19 cellular contexts compared by ENCODE assay signal in genomic region chr1:39380036-39380435, GRCh38.
DNase-seq lines count a peak whose midpoint lies in the region; ATAC-seq, FAIRE-seq and TF ChIP-seq lines count a peak whose summit lies in the region.
"Had no signal": no experiment of that assay in that cellular context is flagged by ENCODE, and none has a peak within 500 bp of the region (broad histone marks: within the 10 kb centered on the region; RNA-seq: fewer than 3 reads in every experiment).

No MANE protein-coding gene starts in this region.

- dilution Hi-C loops in endothelial cell of umbilical vein (cut with MboI; ENCODE audit: extremely low pct_ligation_motif_present, low sequenced_read_pairs), result no loop called here

- H3K9me3 ChIP-seq in astrocyte (ENCODE audit: insufficient read depth, low read depth, low read length) (no peaks in the 10 kb centered on the region), endothelial cell of umbilical vein (replicated peaks; ENCODE audit: control insufficient read depth, insufficient read depth, low read length) (no peaks in the 10 kb centered on the region)
- H3K9me3 ChIP-seq: A549, BLaER1 had no signal

- POLR2A ChIA-PET in endothelial cell of umbilical vein (lab: Charles Lee), result no interaction called here

- TF ChIP-seq POLR2A in endothelial cell of umbilical vein (IDR thresholded peaks at IDR 0.05; ENCODE audit: low read depth, low read length), result no peak

- H3K36me3 Mint-ChIP-seq in astrocyte (ENCODE audit: low read depth, unreplicated experiment), result peaks cover 19% of the 10 kb centered on the region
- peaks cover 28% of the 10 kb centered on the region for H3K36me3 Mint-ChIP-seq in mesothelial cell of epicardium

- BruUV-seq in endothelial cell of umbilical vein (replicated peaks; lab: Mats Ljungman, UMichigan), result no TSS peak

- H3K4me3 ChIP-seq in AG10803 (ENCODE audit: low read length) (no peak overlapping the region), astrocyte (ENCODE audit: insufficient read depth, low read depth, low read length) (no peak overlapping the region), endothelial cell of umbilical vein (replicated peaks in 1 of 3; ENCODE audit: insufficient read depth in 1 of 3, low read depth in 1 of 3, low read length in 3 of 3) (no peak overlapping the region)
- H3K4me3 ChIP-seq: A549, BLaER1 had no signal

- TF ChIP-seq CTCF in AG10803 (conservative IDR thresholded peaks at IDR 0.05; ENCODE audit: low read length), result no peak
- no peak for TF ChIP-seq CTCF in astrocyte (IDR thresholded peaks at IDR 0.05; ENCODE audit: insufficient read depth, low read depth, low read length)
- TF ChIP-seq CTCF in endothelial cell of umbilical vein (IDR thresholded peaks at IDR 0.05; ENCODE audit: extremely low read depth in 1 of 2, insufficient read depth in 1 of 2, low read depth in 1 of 2, low read length in 2 of 2), result no peak
- TF ChIP-seq CTCF in mesothelial cell of epicardium (IDR thresholded peaks at IDR 0.05; ENCODE audit: unreplicated experiment), result no peak

- FAIRE-seq in astrocyte (lab: Jason Lieb, UNC) (no peak), endothelial cell of umbilical vein (lab: Jason Lieb, UNC) (no peak)
- FAIRE-seq: A549, GM19239 had no signal

- H3K4me3 Mint-ChIP-seq in astrocyte (ENCODE audit: unreplicated experiment) (no peak overlapping the region), mesothelial cell of epicardium (no peak overlapping the region)
- H3K4me3 Mint-ChIP-seq: CD14-positive monocyte had no signal

- H3K36me3 ChIP-seq in astrocyte (ENCODE audit: insufficient read depth, low read length) (peaks cover 52% of the 10 kb centered on the region), endothelial cell of umbilical vein (ENCODE audit: control insufficient read depth in 2 of 2, extremely low read depth in 1 of 2, insufficient read depth in 2 of 2, low read length in 2 of 2) (peaks cover 8 to 15% of the 10 kb centered on the region in 2 experiments)

- H3K9me3 Mint-ChIP-seq in astrocyte (ENCODE audit: unreplicated experiment) (no peaks in the 10 kb centered on the region), mesothelial cell of epicardium (no peaks in the 10 kb centered on the region)
- H3K9me3 Mint-ChIP-seq: CD14-positive monocyte; CD4-positive, alpha-beta memory T cell had no signal

- intact Hi-C loops in endothelial cell of umbilical vein (cut with micrococcal nuclease), result no loop called here

- H3K27me3 Mint-ChIP-seq in astrocyte (ENCODE audit: low read depth, unreplicated experiment) (no peaks in the 10 kb centered on the region), mesothelial cell of epicardium (ENCODE audit: low read depth) (no peaks in the 10 kb centered on the region)
- H3K27me3 Mint-ChIP-seq: CD4-positive, alpha-beta memory T cell had no signal

- CTCF ChIA-PET in endothelial cell of umbilical vein (lab: Charles Lee), result interaction anchor here (0.9 to 13.2 kb wide), 3 partner anchors 15 to 31 kb away, joined by 3 to 273 read pairs (median 35); no protein-coding TSS in a partner anchor

- H2AFZ ChIP-seq in astrocyte (ENCODE audit: low read depth, low read length) (no peak overlapping the region), endothelial cell of umbilical vein (ENCODE audit: low read depth, low read length) (no peak overlapping the region)

- ATAC-seq in HG03521 (IDR thresholded peaks at IDR 0.05; ENCODE audit: unreplicated experiment), result no peak
- no peak for ATAC-seq in GM21737 (IDR thresholded peaks at IDR 0.05; ENCODE audit: unreplicated experiment)
- ATAC-seq: A549 had no signal

- no peak overlapping the region for H3K27ac ChIP-seq in astrocyte (ENCODE audit: low read depth, low read length)
- H3K27ac ChIP-seq in endothelial cell of umbilical vein (ENCODE audit: insufficient read depth, low read depth, low read length), result peak overlapping the region; percentile 50
- H3K27ac ChIP-seq: 22Rv1, A549, BLaER1 had no signal

- DNase-seq in AG10803 (ENCODE audit: low read depth), result peak; percentile 37
- no peak for DNase-seq in astrocyte (ENCODE audit: low read depth)
- DNase-seq in endothelial cell of umbilical vein (ENCODE audit: low read depth, low spot score), result peak; percentile 42
- DNase-seq in lung microvascular endothelial cell (ENCODE audit: low read depth in 2 of 2), result peak; percentile 20 to 54
- DNase-seq in mesothelial cell of epicardium (ENCODE audit: low spot score in 2 of 2, unreplicated experiment in 2 of 2), result no peak
- DNase-seq in SHP77 (lab: John Stamatoyannopoulos, UW), result no peak
- DNase-seq: CD4-positive, alpha-beta memory T cell; DMS153; DMS79; GF-D8; GOT3; H7 had no signal

- H3K4me1 Mint-ChIP-seq in astrocyte (ENCODE audit: low read depth, unreplicated experiment) (peaks cover 11% of the 10 kb centered on the region), mesothelial cell of epicardium (peaks cover 5% of the 10 kb centered on the region)

- no peaks in the 10 kb centered on the region for H3K9me1 ChIP-seq in endothelial cell of umbilical vein (replicated peaks; ENCODE audit: control insufficient read depth, extremely low read depth, insufficient read depth, low read length)

- peaks cover 17% of the 10 kb centered on the region for H3K79me2 ChIP-seq in astrocyte (ENCODE audit: insufficient read depth, low read length)
- H3K79me2 ChIP-seq in endothelial cell of umbilical vein (ENCODE audit: control insufficient read depth, insufficient read depth, low read length), result peaks cover 2% of the 10 kb centered on the region

- H3K27ac Mint-ChIP-seq in astrocyte (ENCODE audit: unreplicated experiment) (peak overlapping the region; percentile 73), mesothelial cell of epicardium (no peak overlapping the region)

- no peak overlapping the region for H3K4me2 ChIP-seq in astrocyte (ENCODE audit: low read length)
- no peak overlapping the region for H3K4me2 ChIP-seq in endothelial cell of umbilical vein (ENCODE audit: insufficient read depth, low read length)
- H3K4me2 ChIP-seq: A549, BLaER1 had no signal

- H4K20me1 ChIP-seq in astrocyte (ENCODE audit: insufficient read depth, low read length) (peaks cover 9% of the 10 kb centered on the region), endothelial cell of umbilical vein (replicated peaks; ENCODE audit: control insufficient read depth, extremely low read depth, insufficient read depth, low read length) (no peaks in the 10 kb centered on the region)
- H4K20me1 ChIP-seq: BLaER1 had no signal

- H3K4me1 ChIP-seq in astrocyte (ENCODE audit: insufficient read depth, low read length) (peaks cover 6% of the 10 kb centered on the region), endothelial cell of umbilical vein (ENCODE audit: control insufficient read depth, extremely low read depth, insufficient read depth, low read length) (peaks cover 24% of the 10 kb centered on the region)
- H3K4me1 ChIP-seq: A549, BLaER1 had no signal

- H3K27me3 ChIP-seq in astrocyte (ENCODE audit: insufficient read depth, low read length), result no peaks in the 10 kb centered on the region
- H3K27me3 ChIP-seq in endothelial cell of umbilical vein (ENCODE audit: control insufficient read depth in 2 of 2, insufficient read depth in 2 of 2, low read length in 2 of 2), result no peaks in the 10 kb centered on the region
- H3K27me3 ChIP-seq: BLaER1 had no signal

- no peak overlapping the region for H3K9ac ChIP-seq in astrocyte (ENCODE audit: low read length)
- H3K9ac ChIP-seq in endothelial cell of umbilical vein (replicated peaks; ENCODE audit: extremely low read depth, insufficient read depth, low read length), result no peak overlapping the region
- H3K9ac ChIP-seq: BLaER1 had no signal

TF ChIP-seq in endothelial cell of umbilical vein, 7 proteins besides CTCF, POLR2A, EP300 and RAD21:
- TF ChIP-seq MYC (IDR thresholded peaks at IDR 0.05; ENCODE audit: low read depth, low read length) (no peak), EZH2 (IDR thresholded peaks at IDR 0.05; ENCODE audit: borderline replicate concordance, low read depth, low read length, severe bottlenecking) (no peak), POLR2AphosphoS5 (IDR thresholded peaks at IDR 0.05; ENCODE audit: insufficient read depth, low read depth, low read length) (no peak), JUN (IDR thresholded peaks at IDR 0.05; ENCODE audit: borderline replicate concordance, insufficient read depth, insufficient read length, low read depth) (no peak), GATA2 (IDR thresholded peaks at IDR 0.05; ENCODE audit: insufficient read depth, insufficient read length, low read depth, low read length) (no peak), FOS (IDR thresholded peaks at IDR 0.05; ENCODE audit: borderline replicate concordance, insufficient read depth, low read length) (no peak)
- TF ChIP-seq, protein P1, sequence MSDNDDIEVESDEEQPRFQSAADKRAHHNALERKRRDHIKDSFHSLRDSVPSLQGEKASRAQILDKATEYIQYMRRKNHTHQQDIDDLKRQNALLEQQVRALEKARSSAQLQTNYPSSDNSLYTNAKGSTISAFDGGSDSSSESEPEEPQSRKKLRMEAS (IDR thresholded peaks at IDR 0.05; ENCODE audit: insufficient read depth, insufficient read length), result no peak

Comparison
In these comparisons a context has a peak if more than half of its experiments do, and no peak if none do; other contexts are left out.
1. DNase-seq: peak in AG10803 (single experiment), endothelial cell of umbilical vein (single experiment) and lung microvascular endothelial cell (2 of 2); none in astrocyte (single experiment), mesothelial cell of epicardium (0 of 2) and SHP77 (0 of 2).